ENCODE assay signal across 9 cellular contexts in genomic region chr18:77103181-77103875, GRCh38. TPM values are rescaled to one million over a fixed set of nuclear protein-coding genes. Genes with fewer than 3 reads are reported as not detected.
DNase-seq lines count a peak whose midpoint lies in the region; ATAC-seq and TF ChIP-seq lines count a peak whose summit lies in the region.
"Had no signal": no experiment of that assay in that cellular context is flagged by ENCODE, and none has a peak within 500 bp of the region (broad histone marks: within the 10 kb centered on the region; RNA-seq: fewer than 3 reads in every experiment).

No MANE protein-coding gene starts in this region.

- H3K9me3 ChIP-seq in muscle layer of duodenum (ENCODE audit: control insufficient read depth in 1 of 2, low read length in 2 of 2) = no peaks in the 10 kb centered on the region
- no peaks in the 10 kb centered on the region for H3K9me3 ChIP-seq in aorta (ENCODE audit: control insufficient read depth, low read length)

- TF ChIP-seq CTCF in brain microvascular endothelial cell (IDR thresholded peaks at IDR 0.05; ENCODE audit: low read depth, low read length, missing control alignments) = no peak

- H3K27ac Mint-ChIP-seq in stimulated activated naive CD8-positive, alpha-beta T cell treated with anti-CD3 and anti-CD28 coated beads, Interleukin-15, Interleukin-2, amounts not matched to agents 100 ng/mL and 50 ng/mL, for 24 hours = peak overlapping the region; percentile 98

- no peak for ATAC-seq in stimulated activated naive CD8-positive, alpha-beta T cell treated with anti-CD3 and anti-CD28 coated beads, Interleukin-15, Interleukin-2, amounts not matched to agents 100 U/mL and 50 U/mL, for 24 hours
- ATAC-seq in aorta (ENCODE audit: low FRiP score) = peak; percentile 57

- 65 to 68% methylated on average over 16 of the region's 16 CpGs for WGBS in aorta, 2 donors

- no peaks in the 10 kb centered on the region for H3K27me3 Mint-ChIP-seq in stimulated activated naive CD8-positive, alpha-beta T cell treated with anti-CD3 and anti-CD28 coated beads, Interleukin-15, Interleukin-2, amounts not matched to agents 100 ng/mL and 50 ng/mL, for 24 hours

- DNase-seq in stimulated activated naive CD8-positive, alpha-beta T cell treated with anti-CD3 and anti-CD28 coated beads, Interleukin-15, Interleukin-2, amounts not matched to agents 100 U/mL and 50 U/mL, for 24 hours = no peak
- DNase-seq in brain microvascular endothelial cell = peak; percentile 72
- no peak for DNase-seq in aorta
- no peak for DNase-seq in NCI-H1048 (lab: John Stamatoyannopoulos, UW)
- no peak for DNase-seq in HT-29 (ENCODE audit: low spot score)
- no peak for DNase-seq in retina
- DNase-seq: DMS153 had no signal

- peaks cover 4% of the 10 kb centered on the region for H3K9me3 Mint-ChIP-seq in stimulated activated naive CD8-positive, alpha-beta T cell treated with anti-CD3 and anti-CD28 coated beads, Interleukin-15, Interleukin-2, amounts not matched to agents 100 ng/mL and 50 ng/mL, for 24 hours

- H3K4me1 Mint-ChIP-seq in stimulated activated naive CD8-positive, alpha-beta T cell treated with anti-CD3 and anti-CD28 coated beads, Interleukin-15, Interleukin-2, amounts not matched to agents 100 ng/mL and 50 ng/mL, for 24 hours (ENCODE audit: low read depth) = peaks cover 98% of the 10 kb centered on the region

- H3K27ac ChIP-seq in brain microvascular endothelial cell = peak overlapping the region; percentile 99
- H3K27ac ChIP-seq in muscle layer of duodenum (ENCODE audit: low read length) = peak overlapping the region; percentile 85
- no peak overlapping the region for H3K27ac ChIP-seq in aorta (ENCODE audit: low read depth in 1 of 2, low read length in 2 of 2)

- peaks cover 2% of the 10 kb centered on the region for H3K36me3 ChIP-seq in brain microvascular endothelial cell (replicated peaks)
- no peaks in the 10 kb centered on the region for H3K36me3 ChIP-seq in muscle layer of duodenum (ENCODE audit: control insufficient read depth in 1 of 2, insufficient read depth in 2 of 2, low read length in 2 of 2)
- no peaks in the 10 kb centered on the region for H3K36me3 ChIP-seq in aorta (ENCODE audit: control insufficient read depth in 1 of 2, insufficient read depth in 2 of 2, low read length in 1 of 2)

- H3K4me3 ChIP-seq in brain microvascular endothelial cell (ENCODE audit: low read depth, low read length) = no peak overlapping the region
- H3K4me3 ChIP-seq in muscle layer of duodenum (ENCODE audit: low read depth in 1 of 2, low read length in 2 of 2) = no peak overlapping the region
- no peak overlapping the region for H3K4me3 ChIP-seq in aorta (ENCODE audit: low read length in 2 of 2)

- intact Hi-C loops in aorta (cut with DNase I) = no loop called here

- no peak overlapping the region for H3K4me3 Mint-ChIP-seq in stimulated activated naive CD8-positive, alpha-beta T cell treated with anti-CD3 and anti-CD28 coated beads, Interleukin-15, Interleukin-2, amounts not matched to agents 100 ng/mL and 50 ng/mL, for 24 hours

- H3K36me3 Mint-ChIP-seq in stimulated activated naive CD8-positive, alpha-beta T cell treated with anti-CD3 and anti-CD28 coated beads, Interleukin-15, Interleukin-2, amounts not matched to agents 100 ng/mL and 50 ng/mL, for 24 hours (ENCODE audit: low read depth) = peaks cover 62% of the 10 kb centered on the region

- in situ Hi-C loops in brain microvascular endothelial cell (cut with HindIII; ENCODE audit: low pct_ligation_motif_present, low sequenced_read_pairs) = no loop called here

- H3K27me3 ChIP-seq in brain microvascular endothelial cell (replicated peaks) (no peaks in the 10 kb centered on the region), muscle layer of duodenum (ENCODE audit: low read depth, low read length) (no peaks in the 10 kb centered on the region), aorta (ENCODE audit: control insufficient read depth in 1 of 2, insufficient read depth in 2 of 2, low read length in 1 of 2) (no peaks in the 10 kb centered on the region)

- H3K4me1 ChIP-seq in muscle layer of duodenum (ENCODE audit: control insufficient read depth in 1 of 2, insufficient read depth in 2 of 2, low read length in 2 of 2) = peaks cover 35 to 36% of the 10 kb centered on the region in 2 donors
- H3K4me1 ChIP-seq in aorta (ENCODE audit: control insufficient read depth in 1 of 2, insufficient read depth in 2 of 2, low read length in 2 of 2) = peaks cover 0 to 3% of the 10 kb centered on the region in 2 donors

RNA-seq across cellular contexts. Expression of gene MBP, which starts 29.3 kb away (rescaled TPM):
- 10 to 100 TPM; 43.8 to 62.7 TPM for total RNA-seq in aorta
- polyA plus RNA-seq in aorta = 1 to 10 TPM; 9.1 to 9.4 TPM
- 27.4 and 28.9 TPM in 2 replicates for total RNA-seq in HT-29 (2014; rRNA removed; shearing (Covaris generic))

Comparison
In these comparisons a context has a peak if more than half of its experiments do, and no peak if none do; other contexts are left out.
1. H3K27ac ChIP-seq: peak in brain microvascular endothelial cell (single experiment) and muscle layer of duodenum (single experiment); none in aorta (0 of 2).